Comparison of ENCODE assay signal across 7 cellular contexts in the genomic region with DNA sequence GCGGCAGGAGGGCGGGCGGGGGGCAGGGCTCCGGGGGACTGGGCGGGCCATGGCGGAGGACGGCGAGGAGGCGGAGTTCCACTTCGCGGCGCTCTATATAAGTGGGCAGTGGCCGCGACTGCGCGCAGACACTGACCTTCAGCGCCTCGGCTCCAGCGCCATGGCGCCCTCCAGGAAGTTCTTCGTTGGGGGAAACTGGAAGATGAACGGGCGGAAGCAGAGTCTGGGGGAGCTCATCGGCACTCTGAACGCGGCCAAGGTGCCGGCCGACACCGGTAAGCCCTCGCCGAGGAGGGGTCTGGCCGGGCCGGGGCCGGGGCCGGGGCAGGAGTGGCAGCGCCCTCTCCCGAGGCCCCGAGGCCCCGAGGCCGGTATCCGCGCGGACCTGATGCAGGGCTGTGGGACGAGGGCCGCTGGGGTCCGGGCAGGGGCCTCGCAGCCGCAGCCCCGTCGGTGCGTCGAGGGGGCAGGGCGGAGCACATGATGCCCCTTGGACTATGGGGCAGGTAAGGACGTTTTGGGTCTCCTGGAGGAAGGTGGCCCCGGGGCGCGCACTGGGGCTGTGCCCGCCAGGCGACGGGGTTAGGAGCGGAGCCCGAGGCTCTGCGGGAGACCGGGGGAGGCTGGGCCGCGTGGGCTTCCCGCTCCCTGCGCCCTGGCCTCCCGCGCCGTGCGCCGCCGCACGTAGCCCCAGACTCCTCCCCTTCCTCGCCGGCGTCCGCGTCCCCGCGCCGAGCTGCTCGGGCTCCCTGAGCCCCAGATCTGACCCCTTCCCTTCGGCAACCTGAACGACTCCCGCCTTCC. TPM values are rescaled to one million over a fixed set of nuclear protein-coding genes. Genes with fewer than 3 reads are reported as not detected.
A peak's percentile ranks its signal among the peaks of the same experiment; 100 is the strongest.
DNase-seq lines count a peak whose midpoint lies in the region; ATAC-seq and TF ChIP-seq lines count a peak whose summit lies in the region.

A gene (plus strand): TSS at position 125 of the 804 bp plus-strand sequence. CDS start 36 bp downstream, at position 161.

- peaks cover 48% of the 10 kb centered on the region for H3K79me2 ChIP-seq in mammary epithelial cell (ENCODE audit: insufficient read depth, low read length)

- DNase-seq in NCI-H187 treated with DMSO at 0.1 percent for 48 hours (lab: John Stamatoyannopoulos, UW) (peak; percentile 12), WERI-Rb-1 (peak; percentile 85), mammary epithelial cell (peak; percentile 72), iPS-NIHi11 (ENCODE audit: low spot score) (peak; percentile 94)

- H3K4me1 ChIP-seq in mammary epithelial cell (ENCODE audit: insufficient read depth, low read length): peaks cover 42% of the 10 kb centered on the region

- peak within 1 kb of the TSS; percentile 88 for H3K9ac ChIP-seq in mammary epithelial cell (ENCODE audit: insufficient read depth, low read length)

- H3K27ac ChIP-seq in WERI-Rb-1 (peak within 1 kb of the TSS; percentile 97), mammary epithelial cell (ENCODE audit: insufficient read depth, low read depth, low read length) (peak within 1 kb of the TSS; percentile 81), skin epidermis (peak within 1 kb of the TSS; percentile 87 to 100 (median 98))

- no peaks in the 10 kb centered on the region for H3K27me3 ChIP-seq in WERI-Rb-1 (ENCODE audit: insufficient read depth, low read depth, severe bottlenecking)
- H3K27me3 ChIP-seq in mammary epithelial cell (ENCODE audit: insufficient read depth, low read length): no peaks in the 10 kb centered on the region

- ATAC-seq in HG02763 (IDR thresholded peaks at IDR 0.05; ENCODE audit: unreplicated experiment): peak; percentile 63

- no TSS peak for BruUV-seq in mammary epithelial cell (replicated peaks; lab: Mats Ljungman, UMichigan)

- 3% methylated on average over 5 of the region's 87 CpGs for WGBS in mammary epithelial cell (ENCODE audit: low coverage, missing lambda C conversion rate)

- TF ChIP-seq CTCF in WERI-Rb-1 (IDR thresholded peaks at IDR 0.05; ENCODE audit: low read depth, low read length) (no peak), mammary epithelial cell (conservative IDR thresholded peaks at IDR 0.05 in 1 of 2, IDR thresholded peaks at IDR 0.05 in 1 of 2; ENCODE audit: extremely low read depth in 1 of 2, insufficient read depth in 1 of 2, low read depth in 1 of 2, low read length in 2 of 2) (no peak)

- H3K4me3 ChIP-seq in WERI-Rb-1 (ENCODE audit: low read depth, low read length): peak within 1 kb of the TSS; percentile 92
- peak within 1 kb of the TSS; percentile 37 to 99 (median 85) for H3K4me3 ChIP-seq in mammary epithelial cell (replicated peaks in 1 of 3; ENCODE audit: insufficient read depth in 1 of 3, low read depth in 2 of 3, low read length in 3 of 3)
- H3K4me3 ChIP-seq in skin epidermis: peak within 1 kb of the TSS; percentile 88 to 100 (median 97)

- peak within 1 kb of the TSS; percentile 79 for H2AFZ ChIP-seq in mammary epithelial cell (ENCODE audit: low read depth, low read length)

- H3K9me3 ChIP-seq in WERI-Rb-1 (ENCODE audit: severe bottlenecking) (no peaks in the 10 kb centered on the region), mammary epithelial cell (replicated peaks; ENCODE audit: insufficient read depth, low read length) (no peaks in the 10 kb centered on the region)

- intact Hi-C loops in mammary epithelial cell (cut with micrococcal nuclease): loop anchor here (1.0 to 5.0 kb wide), 4 partner anchors 15 to 130 kb away; a partner anchor contains a TSS

- no peaks in the 10 kb centered on the region for H4K20me1 ChIP-seq in mammary epithelial cell (ENCODE audit: insufficient read depth, low read length)

- CTCF ChIA-PET in mammary epithelial cell (lab: Charles Lee; ENCODE audit: low non-redundant PET): interaction anchor here (0.6 to 0.7 kb wide), 2 partner anchors 59 to 98 kb away, joined by 4 to 21 read pairs; no protein-coding TSS in a partner anchor

- dilution Hi-C loops in mammary epithelial cell (cut with HindIII; ENCODE audit: low sequenced_read_pairs): no loop called here

- peak within 1 kb of the TSS; percentile 97 for H3K4me2 ChIP-seq in mammary epithelial cell (ENCODE audit: insufficient read depth, low read depth, low read length)

- H3K36me3 ChIP-seq in WERI-Rb-1: peaks cover 82% of the 10 kb centered on the region
- H3K36me3 ChIP-seq in mammary epithelial cell (ENCODE audit: insufficient read depth, low read length): peaks cover 10% of the 10 kb centered on the region

- in situ Hi-C loops in mammary epithelial cell (cut with MboI; ENCODE audit: low sequenced_read_pairs in 2 of 2): loop anchor here in 1 of 2 donors (5.0 kb wide), 1 partner anchor 95 kb away; no protein-coding TSS in a partner anchor

- peak; percentile 98 for TF ChIP-seq POLR2A in GM15510 (IDR thresholded peaks at IDR 0.05; ENCODE audit: borderline replicate concordance, extremely low read depth, insufficient read length)

RNA-seq across cellular contexts. Expression of the gene that starts here (rescaled TPM):
- total RNA-seq in mammary epithelial cell: 100 to 1,000 TPM; 407 to 974 TPM
- 2,366 TPM for polyA plus RNA-seq in mammary epithelial cell
- 2,241 TPM for polyA minus RNA-seq in mammary epithelial cell

Comparison
In these comparisons a context has a peak if more than half of its experiments do, and no peak if none do; other contexts are left out.
1. Peak in every context shown above with its lines: DNase-seq, ATAC-seq, H3K4me3 ChIP-seq and H3K27ac ChIP-seq.
2. DNase-seq: peak in every context shown above with its lines; median percentile 94 in iPS-NIHi11; 85 in WERI-Rb-1; 72 in mammary epithelial cell; 12 in NCI-H187 treated with DMSO at 0.1 percent for 48 hours.